19 cellular contexts compared by ENCODE assay signal in genomic region chr7:108890862-108891261, GRCh38.
A peak's percentile ranks its signal among the peaks of the same experiment; 100 is the strongest.
DNase-seq lines count a peak whose midpoint lies in the region; ATAC-seq and TF ChIP-seq lines count a peak whose summit lies in the region.
"Had no signal": no experiment of that assay in that cellular context is flagged by ENCODE, and none has a peak within 500 bp of the region (broad histone marks: within the 10 kb centered on the region; RNA-seq: fewer than 3 reads in every experiment).

No MANE protein-coding gene starts in this region.

- no peak overlapping the region for H3K4me3 ChIP-seq in right lobe of liver
- H3K4me3 ChIP-seq: A549; BLaER1 treated with 17β-estradiol and CSF1 and Interleukin-3, amounts not matched to agents 10 nM and 100 nM; GM23248 had no signal

- H3K27ac ChIP-seq in right lobe of liver, result no peak overlapping the region
- H3K27ac ChIP-seq: A549; BLaER1 treated with 17β-estradiol and CSF1 and Interleukin-3, amounts not matched to agents 10 nM and 100 nM; GM23248 had no signal

- H3K27me3 ChIP-seq in right lobe of liver, result no peaks in the 10 kb centered on the region
- H3K27me3 ChIP-seq: BE2C; BLaER1 treated with 17β-estradiol and CSF1 and Interleukin-3, amounts not matched to agents 10 nM and 100 nM had no signal

- no peak for TF ChIP-seq CTCF in right lobe of liver (IDR thresholded peaks at IDR 0.05)

- TF ChIP-seq POLR2A in right lobe of liver (IDR thresholded peaks at IDR 0.05), result no peak

- peak; percentile 21 for DNase-seq in DMS53 treated with DMSO at 0.1 percent for 48 hours (lab: John Stamatoyannopoulos, UW; ENCODE audit: unreplicated experiment)
- no peak for DNase-seq in left lobe of liver (ENCODE audit: low spot score)
- no peak for DNase-seq in right lobe of liver
- no peak for DNase-seq in NCI-H2196 (lab: John Stamatoyannopoulos, UW; ENCODE audit: unreplicated experiment)
- DNase-seq: 8988T; ACHN; AML-193; BE2C; CD4-positive, alpha-beta T cell; CD8-positive, alpha-beta memory T cell; DMS 273 treated with DMSO at 0.1 percent for 48 hours; DND-41; GM23248; H7; HCEC 1CT had no signal

- H3K36me3 ChIP-seq in right lobe of liver, result no peaks in the 10 kb centered on the region
- H3K36me3 ChIP-seq: BE2C; BLaER1 treated with 17β-estradiol and CSF1 and Interleukin-3, amounts not matched to agents 10 nM and 100 nM had no signal

- peak; percentile 94 for ATAC-seq in left lobe of liver
- ATAC-seq in right lobe of liver, result peak; percentile 69 to 98 (median 82)
- no peak for ATAC-seq in GM21717 (IDR thresholded peaks at IDR 0.05; ENCODE audit: unreplicated experiment)
- ATAC-seq in GM18858 (IDR thresholded peaks at IDR 0.05; ENCODE audit: unreplicated experiment), result no peak
- ATAC-seq: A549 had no signal

- intact Hi-C loops in right lobe of liver (cut with DNase I), result no loop called here

- H3K9me3 ChIP-seq in right lobe of liver, result no peaks in the 10 kb centered on the region
- H3K9me3 ChIP-seq: A549, BE2C had no signal

- H3K4me1 ChIP-seq in right lobe of liver, result no peaks in the 10 kb centered on the region
- H3K4me1 ChIP-seq: A549; BE2C; BLaER1 treated with 17β-estradiol and CSF1 and Interleukin-3, amounts not matched to agents 10 nM and 100 nM had no signal

- WGBS in right lobe of liver (ENCODE audit: insufficient coverage, low coverage, low lambda C conversion rate, missing lambda C conversion rate), result 61% methylated on average over 2 of the region's 2 CpGs

Comparison
In these comparisons a context has a peak if more than half of its experiments do, and no peak if none do; other contexts are left out.
1. ATAC-seq: peak in left lobe of liver (single experiment) and right lobe of liver (4 of 4); none in GM21717 (single experiment) and GM18858 (single experiment).